Comparison of ENCODE assay signal across 22 cellular contexts in genomic region chr13:41345921-41346589, GRCh38. TPM values are rescaled to one million over a fixed set of nuclear protein-coding genes. Genes with fewer than 3 reads are reported as not detected.
DNase-seq lines count a peak whose midpoint lies in the region; ATAC-seq and TF ChIP-seq lines count a peak whose summit lies in the region.
"Had no signal": no experiment of that assay in that cellular context is flagged by ENCODE, and none has a peak within 500 bp of the region (broad histone marks: within the 10 kb centered on the region; RNA-seq: fewer than 3 reads in every experiment).

No MANE protein-coding gene starts in this region.

- H3K4me1 Mint-ChIP-seq in GM23338, result peaks cover 13% of the 10 kb centered on the region; the same call in 2 of the 3 replicates
- peaks cover 10% of the 10 kb centered on the region for H3K4me1 Mint-ChIP-seq in activated T-helper 17 cell treated with anti-CD3 and anti-CD28 coated beads, Interleukin-2, amount 50 U/mL, for 72 hours
- no peaks in the 10 kb centered on the region for H3K4me1 Mint-ChIP-seq in neural crest cell

- H3K4me2 ChIP-seq in GM23338, result no peak overlapping the region

- H3K9me3 Mint-ChIP-seq in GM23338, result no peaks in the 10 kb centered on the region
- no peaks in the 10 kb centered on the region for H3K9me3 Mint-ChIP-seq in activated T-helper 17 cell treated with anti-CD3 and anti-CD28 coated beads, Interleukin-2, amount 50 U/mL, for 72 hours
- no peaks in the 10 kb centered on the region for H3K9me3 Mint-ChIP-seq in neural crest cell
- H3K9me3 Mint-ChIP-seq: activated T-cell treated with anti-CD3 and anti-CD28 coated beads, Interleukin-2, amount 50 U/mL, for 4 hours had no signal

- peaks cover 73% of the 10 kb centered on the region for H3K36me3 Mint-ChIP-seq in GM23338 (ENCODE audit: low read depth)
- H3K36me3 Mint-ChIP-seq in activated T-helper 17 cell treated with anti-CD3 and anti-CD28 coated beads, Interleukin-2, amount 50 U/mL, for 72 hours (ENCODE audit: low read depth), result peaks cover 71% of the 10 kb centered on the region
- peaks cover 48% of the 10 kb centered on the region for H3K36me3 Mint-ChIP-seq in neural crest cell (ENCODE audit: low read depth)

- H3K27ac Mint-ChIP-seq in GM23338, result 0 out of 2 replicates have a peak overlapping the region, but pooled peaks have one; percentile 10
- peak overlapping the region; percentile 61 for H3K27ac Mint-ChIP-seq in activated T-helper 17 cell treated with anti-CD3 and anti-CD28 coated beads, Interleukin-2, amount 50 U/mL, for 72 hours
- peak overlapping the region; percentile 64 for H3K27ac Mint-ChIP-seq in neural crest cell (ENCODE audit: unreplicated experiment)

- intact Hi-C loops in heart right ventricle (cut with DNase I), result loop anchor here in 2 of 10 donors (5.0 to 10.0 kb wide), 2 partner anchors 309 to 771 kb away; no protein-coding TSS in a partner anchor

- H3K4me3 Mint-ChIP-seq in GM23338 (no peak overlapping the region), neural crest cell (no peak overlapping the region)
- no peak overlapping the region for H3K4me3 Mint-ChIP-seq in activated T-helper 17 cell treated with anti-CD3 and anti-CD28 coated beads, Interleukin-2, amount 50 U/mL, for 72 hours
- H3K4me3 Mint-ChIP-seq: activated T-cell treated with anti-CD3 and anti-CD28 coated beads, Interleukin-2, amount 50 U/mL, for 4 hours had no signal

- H3K36me3 ChIP-seq in GM23338 (ENCODE audit: insufficient read depth) (peaks cover 4% of the 10 kb centered on the region), heart right ventricle (peaks cover 0 to 63% (median 7%) of the 10 kb centered on the region in 9 donors), Peyer's patch (peaks cover 0 to 17% (median 0%) of the 10 kb centered on the region in 3 donors), H7 (replicated peaks; ENCODE audit: control insufficient read depth, insufficient read depth, low read length) (peaks cover 4% of the 10 kb centered on the region)

- peaks cover 77% of the 10 kb centered on the region for H3K79me2 ChIP-seq in GM23338 (replicated peaks; ENCODE audit: insufficient read depth)

- H3K4me1 ChIP-seq in GM23338 (ENCODE audit: insufficient read depth) (peaks cover 10% of the 10 kb centered on the region; the same call in 1 of the 2 replicates), heart right ventricle (peaks cover 0 to 16% (median 6%) of the 10 kb centered on the region in 9 donors), Peyer's patch (no peaks in the 10 kb centered on the region)
- H3K4me1 ChIP-seq: BE2C, lower lobe of right lung had no signal

- H3K27me3 ChIP-seq in GM23338 (ENCODE audit: insufficient read depth), result no peaks in the 10 kb centered on the region
- no peaks in the 10 kb centered on the region for H3K27me3 ChIP-seq in heart right ventricle
- no peaks in the 10 kb centered on the region for H3K27me3 ChIP-seq in Peyer's patch
- H3K27me3 ChIP-seq in H7 (ENCODE audit: control insufficient read depth, insufficient read depth, low read length), result no peaks in the 10 kb centered on the region
- H3K27me3 ChIP-seq: BE2C, stomach had no signal

- ATAC-seq in GM23338, result peak; percentile 85
- ATAC-seq in activated T-helper 17 cell treated with anti-CD3 and anti-CD28 coated beads, Interleukin-2, amount 50 U/mL, for 72 hours (replicated peaks), result no peak
- ATAC-seq in heart right ventricle, result peak in 5 of 8 donors; percentile 27 to 74 (median 40)
- no peak for ATAC-seq in HG03280 (IDR thresholded peaks at IDR 0.05; ENCODE audit: unreplicated experiment)
- ATAC-seq: activated CD4-positive, CD25-positive, alpha-beta regulatory T cell treated with anti-CD3 and anti-CD28 coated beads, Interleukin-2, amount 50 U/mL, for 24 hours; activated T-cell treated with anti-CD3 and anti-CD28 coated beads, Interleukin-2, amount 50 U/mL, for 4 hours; esophagus mucosa; lower lobe of right lung had no signal

- DNase-seq in GM23338 (ENCODE audit: low spot score) (peak; percentile 29), heart right ventricle (no peak), neural crest cell (ENCODE audit: low read depth, low spot score) (no peak), Peyer's patch (no peak), H7 (no peak)
- DNase-seq: activated T-cell treated with anti-CD3 and anti-CD28 coated beads, Interleukin-2, amount 50 U/mL, for 4 hours; anterior cingulate cortex; BE2C; cortex of kidney; DMS79; hypothalamus; lower lobe of right lung; NCI-H146; NCI-H69; occipital lobe; stomach; T-helper 1 cell had no signal

- no peaks in the 10 kb centered on the region for H3F3A ChIP-seq in GM23338 (replicated peaks; ENCODE audit: low read depth)

- no peak for TF ChIP-seq CTCF in GM23338 (conservative IDR thresholded peaks at IDR 0.05; ENCODE audit: low read depth in 2 of 2)
- no peak for TF ChIP-seq CTCF in heart right ventricle (IDR thresholded peaks at IDR 0.05)
- no peak for TF ChIP-seq CTCF in neural crest cell (conservative IDR thresholded peaks at IDR 0.05)
- no peak for TF ChIP-seq CTCF in Peyer's patch (IDR thresholded peaks at IDR 0.05)

- WGBS in heart right ventricle, 2 donors, result 53 to 69% methylated on average over 9 of the region's 9 CpGs

- H3K27ac ChIP-seq in GM23338 (ENCODE audit: low read depth) (0 out of 2 replicates have a peak overlapping the region, but pooled peaks have one; percentile 15), heart right ventricle (peak overlapping the region in 6 of 10 donors; percentile 0 to 36 (median 24)), Peyer's patch (peak overlapping the region in 1 of 4 donors; percentile 4)
- H3K27ac ChIP-seq: lower lobe of right lung, RWPE1 had no signal

- H4K20me1 ChIP-seq in GM23338 (replicated peaks; ENCODE audit: insufficient read depth), result peaks cover 18% of the 10 kb centered on the region

- no peak for TF ChIP-seq POLR2A in Peyer's patch (IDR thresholded peaks at IDR 0.05)

- H3K27me3 Mint-ChIP-seq in GM23338 (ENCODE audit: insufficient read depth, low read depth, poor library complexity) (peaks cover 5% of the 10 kb centered on the region), neural crest cell (ENCODE audit: low read depth) (no peaks in the 10 kb centered on the region)
- H3K27me3 Mint-ChIP-seq in activated T-helper 17 cell treated with anti-CD3 and anti-CD28 coated beads, Interleukin-2, amount 50 U/mL, for 72 hours, result no peaks in the 10 kb centered on the region

- H3K9me2 ChIP-seq in GM23338 (ENCODE audit: insufficient read depth), result no peaks in the 10 kb centered on the region

- no peak overlapping the region for H2AFZ ChIP-seq in GM23338

- H3K9me3 ChIP-seq in heart right ventricle (peaks cover 0 to 4% (median 0%) of the 10 kb centered on the region in 11 donors), Peyer's patch (no peaks in the 10 kb centered on the region)
- H3K9me3 ChIP-seq: BE2C, lower lobe of right lung, stomach had no signal

- H3K4me3 ChIP-seq in GM23338 (no peak overlapping the region), heart right ventricle (no peak overlapping the region), Peyer's patch (no peak overlapping the region), H7 (ENCODE audit: insufficient read depth, low read depth, low read length) (no peak overlapping the region)
- H3K4me3 ChIP-seq: lower lobe of right lung, stomach had no signal

TF ChIP-seq in GM23338, 12 proteins besides CTCF, POLR2A, EP300 and RAD21:
- no peak for TF ChIP-seq JUNB (IDR thresholded peaks at IDR 0.05; ENCODE audit: unreplicated experiment)
- no peak for TF ChIP-seq REST (IDR thresholded peaks at IDR 0.05; ENCODE audit: unreplicated experiment)
- no peak for TF ChIP-seq CREB1 (CRISPR knock-in tag; IDR thresholded peaks at IDR 0.05; ENCODE audit: low read depth)
- no peak for TF ChIP-seq ZNF114 (CRISPR knock-in tag; IDR thresholded peaks at IDR 0.05)
- no peak for TF ChIP-seq EZH2phosphoT487 (IDR thresholded peaks at IDR 0.05; ENCODE audit: unreplicated experiment)
- TF ChIP-seq STAT1 (IDR thresholded peaks at IDR 0.05; ENCODE audit: unreplicated experiment), result no peak

RNA-seq across cellular contexts. Expression of gene NAA16, which starts 35.0 kb away (rescaled TPM):
- 30.9 and 42.3 TPM in 2 replicates for total RNA-seq in GM23338 (2014; rRNA removed; shearing (Covaris generic))
- polyA plus RNA-seq in GM23338 (2016; fragmentation: Nextera tagmentation; extraction: Ambion mirVana) (43.7 and 51.7 TPM in 2 replicates), heart right ventricle (10 to 100 TPM in 1 of 2 donors, 1 to 10 TPM in 1; 3.4 to 15.1 TPM)
- total RNA-seq in activated T-helper 17 cell treated with anti-CD3 and anti-CD28 coated beads, Interleukin-2, amount 50 U/mL, for 72 hours, result 10 to 100 TPM; 16.0 to 29.9 TPM
- total RNA-seq in heart right ventricle (10 to 100 TPM in 2 of 10 donors, 1 to 10 TPM in 8; 5.6 to 10.3 (median 8.5) TPM), neural crest cell (43.0 and 51.9 TPM in 2 replicates), Peyer's patch (10 to 100 TPM; 11.6 to 74.3 (median 16.6) TPM)
- 11.4 and 14.2 TPM in 2 replicates for total RNA-seq in H7 (2014; rRNA removed; shearing (Covaris generic))

Comparison
In these comparisons a context has a peak if more than half of its experiments do, and no peak if none do; other contexts are left out.
1. ATAC-seq: peak in GM23338 (single experiment) and heart right ventricle (5 of 8); none in activated T-helper 17 cell treated with anti-CD3 and anti-CD28 coated beads, Interleukin-2, amount 50 U/mL, for 72 hours (single experiment) and HG03280 (single experiment).
2. H3K27ac Mint-ChIP-seq: peak in every context shown above with its lines; median percentile 64 in neural crest cell; 61 in activated T-helper 17 cell treated with anti-CD3 and anti-CD28 coated beads, Interleukin-2, amount 50 U/mL, for 72 hours; 10 in GM23338.